27 cellular contexts compared by ENCODE assay signal in genomic region chr13:49633687-49634086, GRCh38. TPM values are rescaled to one million over a fixed set of nuclear protein-coding genes. Genes with fewer than 3 reads are reported as not detected.
"Had no signal": no experiment of that assay in that cellular context is flagged by ENCODE, and none has a peak within 500 bp of the region (broad histone marks: within the 10 kb centered on the region; RNA-seq: fewer than 3 reads in every experiment).

No MANE protein-coding gene starts in this region.

- H3K27me3 ChIP-seq: ascending aorta, body of pancreas, MG63, SJCRH30 had no signal

- H3K27ac Mint-ChIP-seq: activated CD8-positive, alpha-beta T cell treated with anti-CD3 and anti-CD28 coated beads, Interleukin-2, amount 10 ng/mL, durations not matched to agents 7 days and 5 days; activated naive CD8-positive, alpha-beta T cell treated with anti-CD3 and anti-CD28 coated beads, Interleukin-2, amount 50 U/mL, for 24 hours had no signal

- H3K9me3 ChIP-seq: ascending aorta, body of pancreas, MG63, SJCRH30, SK-N-SH had no signal

- H3K9me3 Mint-ChIP-seq: activated naive CD8-positive, alpha-beta T cell treated with anti-CD3 and anti-CD28 coated beads, Interleukin-2, amount 50 U/mL, for 24 hours had no signal

- H3K36me3 ChIP-seq: ascending aorta, MG63, SJCRH30 had no signal

- DNase-seq: activated CD4-positive, alpha-beta T cell treated with anti-CD3 and anti-CD28 coated beads for 48 hours; activated CD4-positive, alpha-beta T cell treated with anti-CD3 and anti-CD28 coated beads, Interleukin-2, amount 50 U/mL, for 4 hours; activated CD4-positive, CD25-positive, alpha-beta regulatory T cell treated with anti-CD3 and anti-CD28 coated beads, Interleukin-2, amount 50 U/mL, for 72 hours; activated CD8-positive, alpha-beta memory T cell treated with anti-CD3 and anti-CD28 coated beads, Interleukin-2, amount 50 U/mL, for 48 hours; activated CD8-positive, alpha-beta T cell treated with anti-CD3 and anti-CD28 coated beads, Interleukin-2, amount 10 ng/mL, durations not matched to agents 7 days and 5 days; activated naive CD4-positive, alpha-beta T cell treated with anti-CD3 and anti-CD28 coated beads, Interleukin-2, amount 50 U/mL, for 16 hours; activated naive CD8-positive, alpha-beta T cell treated with anti-CD3 and anti-CD28 coated beads, Interleukin-2, amount 50 U/mL, for 24 hours; activated T-cell treated with anti-CD3 and anti-CD28 coated beads, Interleukin-2, amount 50 U/mL, for 1 hour; amniotic stem cell; body of pancreas; MG63; MV-4-11; NCI-H1105; NCI-H1436; NCI-H1694 treated with DMSO at 0.1 percent for 48 hours; NCI-H2029 treated with DMSO at 0.1 percent for 48 hours; NCI-H510A treated with DMSO at 0.1 percent for 48 hours; NCI-H69; NK-92 treated with Interleukin-12 subunit alpha and Interleukin-12 subunit beta, amount 100 ng/mL, for 24 hours; OCI-M1; RPMI8226; SJCRH30; SK-N-SH; T-helper 1 cell had no signal

- ATAC-seq: activated CD8-positive, alpha-beta T cell treated with anti-CD3 and anti-CD28 coated beads, Interleukin-2, amount 10 ng/mL, durations not matched to agents 7 days and 5 days; activated naive CD8-positive, alpha-beta T cell treated with anti-CD3 and anti-CD28 coated beads, Interleukin-2, amount 50 U/mL, for 24 hours; body of pancreas; Panc1; Right ventricle myocardium inferior had no signal

- H3K27me3 Mint-ChIP-seq: activated naive CD8-positive, alpha-beta T cell treated with anti-CD3 and anti-CD28 coated beads, Interleukin-2, amount 50 U/mL, for 24 hours had no signal

- H3K9ac ChIP-seq: SK-N-SH had no signal

- H3K4me3 ChIP-seq: ascending aorta, body of pancreas, MG63, SJCRH30 had no signal

- H3K4me1 ChIP-seq: ascending aorta, body of pancreas, SJCRH30 had no signal

- H3K27ac ChIP-seq: ascending aorta, body of pancreas, SJCRH30 had no signal

- H3K4me3 Mint-ChIP-seq: activated CD8-positive, alpha-beta T cell treated with anti-CD3 and anti-CD28 coated beads, Interleukin-2, amount 10 ng/mL, durations not matched to agents 7 days and 5 days; activated naive CD8-positive, alpha-beta T cell treated with anti-CD3 and anti-CD28 coated beads, Interleukin-2, amount 50 U/mL, for 24 hours had no signal

RNA-seq across cellular contexts. Expression of gene ARL11, which starts 5.4 kb away (rescaled TPM):
- total RNA-seq: SJCRH30 had no signal
- polyA plus RNA-seq: SK-N-SH had no signal
